In the genomic region with DNA sequence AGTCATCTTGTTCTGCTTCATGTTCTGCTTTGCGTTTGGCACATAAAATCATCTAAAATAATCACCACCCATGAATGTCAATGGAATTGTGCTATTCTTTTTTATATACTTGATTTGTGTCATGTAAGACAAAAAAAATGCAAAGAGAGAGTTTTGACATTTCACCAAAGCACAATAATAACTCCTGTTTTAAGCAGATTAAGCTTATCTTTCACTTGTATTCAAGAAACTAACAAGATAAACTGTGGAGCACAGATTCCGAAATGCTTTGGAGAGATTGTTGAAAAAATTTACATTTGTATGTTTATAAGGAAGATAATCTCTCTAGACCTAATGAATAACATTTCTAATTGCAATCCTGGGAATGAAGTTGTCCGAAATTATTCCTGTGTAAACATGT, we compare ENCODE assay signal across 1 cellular context.
TF ChIP-seq lines count a peak whose summit lies in the region.

No MANE protein-coding gene starts in this region.

TF ChIP-seq in endothelial cell of umbilical vein, 7 proteins besides CTCF, POLR2A, EP300 and RAD21 (continued from another document):
- TF ChIP-seq POLR2AphosphoS5 (IDR thresholded peaks at IDR 0.05; ENCODE audit: insufficient read depth, low read depth, low read length): no peak
